Comparison of ENCODE assay signal across 1 cellular context in genomic region chr5:66142417-66142816, GRCh38.
TF ChIP-seq lines count a peak whose summit lies in the region.

No MANE protein-coding gene starts in this region.

TF ChIP-seq in H1, 55 proteins besides CTCF, POLR2A, EP300 and RAD21:
- no peak for TF ChIP-seq ATF2 (IDR thresholded peaks at IDR 0.05; ENCODE audit: low read length)
- TF ChIP-seq RXRA (IDR thresholded peaks at IDR 0.05; ENCODE audit: insufficient read depth, low read depth, low read length): no peak
- TF ChIP-seq EGR1 (IDR thresholded peaks at IDR 0.05; ENCODE audit: borderline replicate concordance, low read depth, low read length): no peak
- no peak for TF ChIP-seq FOSL1 (IDR thresholded peaks at IDR 0.05; ENCODE audit: insufficient read depth, low read depth, low read length)
- TF ChIP-seq CBX5 (IDR thresholded peaks at IDR 0.05; ENCODE audit: low read depth, low read length): no peak
- TF ChIP-seq JUN (IDR thresholded peaks at IDR 0.05; ENCODE audit: low read depth, low read length): no peak
- TF ChIP-seq, protein P1, sequence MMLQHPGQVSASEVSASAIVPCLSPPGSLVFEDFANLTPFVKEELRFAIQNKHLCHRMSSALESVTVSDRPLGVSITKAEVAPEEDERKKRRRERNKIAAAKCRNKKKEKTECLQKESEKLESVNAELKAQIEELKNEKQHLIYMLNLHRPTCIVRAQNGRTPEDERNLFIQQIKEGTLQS (IDR thresholded peaks at IDR 0.05; ENCODE audit: insufficient read depth, low read depth, low read length): no peak
- TF ChIP-seq EZH2 (IDR thresholded peaks at IDR 0.05; ENCODE audit: low read depth, low read length, severe bottlenecking): no peak
- no peak for TF ChIP-seq YY1 (IDR thresholded peaks at IDR 0.05; ENCODE audit: low read depth, low read length)
- TF ChIP-seq TCF12 (IDR thresholded peaks at IDR 0.05; ENCODE audit: low read depth, low read length): no peak
- no peak for TF ChIP-seq ZNF274 (IDR thresholded peaks at IDR 0.05; ENCODE audit: borderline replicate concordance, extremely low read depth, low read length)
- TF ChIP-seq GTF2F1 (IDR thresholded peaks at IDR 0.05; ENCODE audit: borderline replicate concordance, low read depth, low read length): no peak
- TF ChIP-seq SIX5 (IDR thresholded peaks at IDR 0.05; ENCODE audit: low read depth, low read length): no peak
- no peak for TF ChIP-seq POLR2AphosphoS5 (IDR thresholded peaks at IDR 0.05; ENCODE audit: low read depth, low read length)
